ENCODE assay signal across 15 cellular contexts in genomic region chr18:35775887-35776286, GRCh38.
DNase-seq lines count a peak whose midpoint lies in the region; ATAC-seq, FAIRE-seq and TF ChIP-seq lines count a peak whose summit lies in the region.
"Had no signal": no experiment of that assay in that cellular context is flagged by ENCODE, and none has a peak within 500 bp of the region (broad histone marks: within the 10 kb centered on the region; RNA-seq: fewer than 3 reads in every experiment).

No MANE protein-coding gene starts in this region.

- BruUV-seq in K562 (replicated peaks; lab: Mats Ljungman, UMichigan), result no TSS peak

- intact Hi-C loops in K562 (cut with micrococcal nuclease), result no loop called here

- H3K27ac ChIP-seq in K562 (ENCODE audit: extremely low read depth, low read depth, low read length), result no peak overlapping the region
- H3K27ac ChIP-seq: tibial artery had no signal

- no peaks in the 10 kb centered on the region for H3K79me2 ChIP-seq in K562 (ENCODE audit: control insufficient read depth, insufficient read depth, low read length)

- no peaks in the 10 kb centered on the region for H3K36me3 ChIP-seq in K562 (ENCODE audit: control insufficient read depth, insufficient read depth, low read length)
- H3K36me3 ChIP-seq: tibial artery had no signal

- H4K20me1 ChIP-seq in K562 (replicated peaks; ENCODE audit: control insufficient read depth, insufficient read depth, low read length), result peaks cover 3% of the 10 kb centered on the region; the same call in 1 of the 2 replicates

- no peaks in the 10 kb centered on the region for H3K4me1 ChIP-seq in K562 (replicated peaks in 1 of 2; ENCODE audit: control insufficient read depth in 2 of 2, insufficient read depth in 2 of 2, low read length in 2 of 2)

- DNase-seq in GM12865 (ENCODE audit: low read depth), result peak; percentile 14
- peak; percentile 38 for DNase-seq in MV-4-11 (lab: John Stamatoyannopoulos, UW)
- peak in 1 of 4 experiments; percentile 16 for DNase-seq in K562 (ENCODE audit: extremely low read depth in 1 of 4, low spot score in 3 of 4)
- DNase-seq in iPS-NIHi11 (ENCODE audit: low spot score), result peak; percentile 64
- DNase-seq in SKM-1 (lab: John Stamatoyannopoulos, UW; ENCODE audit: unreplicated experiment), result no peak
- DNase-seq in CD1c-positive myeloid dendritic cell (ENCODE audit: extremely low spot score), result no peak
- no peak for DNase-seq in effector CD8-positive, alpha-beta T cell (lab: John Stamatoyannopoulos, UW)
- DNase-seq in omental fat pad (ENCODE audit: low spot score), result no peak
- DNase-seq: activated CD8-positive, alpha-beta T cell treated with anti-CD3 and anti-CD28 coated beads for 36 hours; effector memory CD4-positive, alpha-beta T cell; kidney glomerular epithelial cell; NCI-H2081; NCI-H774; stimulated activated CD8-positive, alpha-beta memory T cell treated with anti-CD3 and anti-CD28 coated beads, Interleukin-4, amount 100 ng/mL, for 48 hours; tibial artery had no signal

- TF ChIP-seq CTCF in GM12865 (IDR thresholded peaks at IDR 0.05; ENCODE audit: insufficient read depth, low read depth, low read length, missing control alignments) (no peak), K562 (IDR thresholded peaks at IDR 0.05 in 2 of 3, conservative IDR thresholded peaks at IDR 0.05 in 1 of 3; ENCODE audit: insufficient read depth in 2 of 3, low read depth in 1 of 3, low read length in 3 of 3) (no peak), omental fat pad (IDR thresholded peaks at IDR 0.05) (no peak)

- no peak overlapping the region for H3K4me2 ChIP-seq in K562 (ENCODE audit: insufficient read depth, low read length)

- 0% methylated on average over 2 of the region's 2 CpGs for WGBS in K562 (ENCODE audit: insufficient coverage, low coverage, missing lambda C conversion rate)

- H3K4me3 ChIP-seq in GM12865 (ENCODE audit: low read depth, low read length) (no peak overlapping the region), K562 (no peak overlapping the region)
- H3K4me3 ChIP-seq: tibial artery had no signal

- in situ Hi-C loops in K562 (cut with MboI), result no loop called here

- H3K9me1 ChIP-seq in K562 (ENCODE audit: control insufficient read depth, insufficient read depth, low read length), result no peaks in the 10 kb centered on the region

- H2AFZ ChIP-seq in K562 (ENCODE audit: low read depth, low read length), result no peak overlapping the region

- no peak for ATAC-seq in K562
- no peak for ATAC-seq in omental fat pad (ENCODE audit: low FRiP score)
- ATAC-seq: activated CD8-positive, alpha-beta T cell treated with anti-CD3 and anti-CD28 coated beads for 36 hours had no signal

- POLR2A ChIA-PET in K562 (lab: Yijun Ruan, JAX), result no interaction called here

- H3K27me3 ChIP-seq in K562 (ENCODE audit: control insufficient read depth in 2 of 2, insufficient read depth in 2 of 2, low read length in 2 of 2), result peaks cover under 1 to 10% of the 10 kb centered on the region in 2 experiments; a peak in 2 of 5 replicates

- H3K9ac ChIP-seq in K562 (ENCODE audit: insufficient read depth in 1 of 2, low read depth in 2 of 2, low read length in 2 of 2), result no peak overlapping the region

- TF ChIP-seq RAD21 in K562 (CRISPR knock-in tag; conservative IDR thresholded peaks at IDR 0.05 in 1 of 2, IDR thresholded peaks at IDR 0.05 in 1 of 2), result no peak

- no peak for TF ChIP-seq POLR2A in K562 (conservative IDR thresholded peaks at IDR 0.05)

- peak; percentile 37 for FAIRE-seq in K562 (lab: Jason Lieb, UNC)

- CTCF ChIA-PET in K562 (lab: Yijun Ruan, JAX; ENCODE audit: low intra/inter-chr PET ratio), result interaction anchor here (1.1 kb wide), 1 partner anchor 114 kb away, joined by 3 read pairs; no protein-coding TSS in a partner anchor

- TF ChIP-seq EP300 in K562 (IDR thresholded peaks at IDR 0.05; ENCODE audit: low read length), result no peak

- H3K9me3 ChIP-seq in K562 (replicated peaks; ENCODE audit: control insufficient read depth, insufficient read depth, low read depth, low read length), result no peaks in the 10 kb centered on the region
- H3K9me3 ChIP-seq: tibial artery had no signal

TF ChIP-seq in K562, 482 proteins besides CTCF, POLR2A, EP300 and RAD21:
- TF ChIP-seq MIER1 (IDR thresholded peaks at IDR 0.05; ENCODE audit: low read depth) (peak; percentile 81), EHMT2 (IDR thresholded peaks at IDR 0.05) (peak; percentile 87), GATA2 (CRISPR knock-in tag; IDR thresholded peaks at IDR 0.05) (peak; percentile 52; the same call in 1 of the 2 replicates), REST (CRISPR knock-in tag; IDR thresholded peaks at IDR 0.05; ENCODE audit: low read depth) (peak; percentile 84), ZNF232 (CRISPR knock-in tag; IDR thresholded peaks at IDR 0.05) (no peak), ATF7 (IDR thresholded peaks at IDR 0.05) (no peak), FOXK1 (CRISPR knock-in tag; IDR thresholded peaks at IDR 0.05; ENCODE audit: borderline replicate concordance) (no peak), TAF15 (IDR thresholded peaks at IDR 0.05; ENCODE audit: low read depth, low read length) (no peak), ZNF347 (CRISPR knock-in tag; IDR thresholded peaks at IDR 0.05; ENCODE audit: low read depth) (no peak), DACH1 (IDR thresholded peaks at IDR 0.05; ENCODE audit: partially characterized antibody) (no peak)

Comparison
In these comparisons a context has a peak if more than half of its experiments do, and no peak if none do; other contexts are left out.
1. DNase-seq: peak in GM12865 (single experiment), MV-4-11 (single experiment) and iPS-NIHi11 (single experiment); none in SKM-1 (single experiment), CD1c-positive myeloid dendritic cell (single experiment), effector CD8-positive, alpha-beta T cell (single experiment) and omental fat pad (single experiment).